ENCODE assay signal across 1 cellular context in genomic region chr17:28335201-28335958, GRCh38.
A peak's percentile ranks its signal among the peaks of the same experiment; 100 is the strongest.
TF ChIP-seq lines count a peak whose summit lies in the region.

Gene IFT20 (minus strand): TSS chr17:28335472. CDS start chr17:28331985, 3,487 bp downstream.
A gene with protein sequence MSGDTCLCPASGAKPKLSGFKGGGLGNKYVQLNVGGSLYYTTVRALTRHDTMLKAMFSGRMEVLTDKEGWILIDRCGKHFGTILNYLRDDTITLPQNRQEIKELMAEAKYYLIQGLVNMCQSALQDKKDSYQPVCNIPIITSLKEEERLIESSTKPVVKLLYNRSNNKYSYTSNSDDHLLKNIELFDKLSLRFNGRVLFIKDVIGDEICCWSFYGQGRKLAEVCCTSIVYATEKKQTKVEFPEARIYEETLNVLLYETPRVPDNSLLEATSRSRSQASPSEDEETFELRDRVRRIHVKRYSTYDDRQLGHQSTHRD (plus strand): TSS chr17:28335761. CDS start chr17:28339522, 3,761 bp downstream.

TF ChIP-seq in HepG2, 621 proteins besides CTCF, POLR2A, EP300 and RAD21 (continued from another document and continues in another):
- TF ChIP-seq ZNF747 (CRISPR knock-in tag; IDR thresholded peaks at IDR 0.05; ENCODE audit: borderline replicate concordance) (peak; percentile 77; the same call in 1 of the 2 replicates), SETDB1 (CRISPR knock-in tag; IDR thresholded peaks at IDR 0.05; ENCODE audit: borderline replicate concordance) (no peak), MIXL1 (CRISPR knock-in tag; IDR thresholded peaks at IDR 0.05) (no peak), JARID2 (CRISPR knock-in tag; IDR thresholded peaks at IDR 0.05; ENCODE audit: insufficient replicate concordance) (peak; percentile 51), RBM22 (optimal IDR thresholded peaks at IDR 0.05; ENCODE audit: low read length) (peak; percentile 26), ATF4 (CRISPR knock-in tag; IDR thresholded peaks at IDR 0.05) (0 out of 4 replicates have a peak, but pooled peaks of 1 of the 2 experiments have one; percentile 24), FOSL1 (CRISPR knock-in tag; IDR thresholded peaks at IDR 0.05; ENCODE audit: borderline replicate concordance) (peak; percentile 42; the same call in 1 of the 2 replicates), RERE (CRISPR knock-in tag; IDR thresholded peaks at IDR 0.05; ENCODE audit: low read depth) (0 out of 2 replicates have a peak, but pooled peaks have one; percentile 11), HNRNPL (IDR thresholded peaks at IDR 0.05; ENCODE audit: low read depth, low read length) (no peak), FOXK2 (IDR thresholded peaks at IDR 0.05) (peak; percentile 96), SMAD1 (CRISPR knock-in tag; IDR thresholded peaks at IDR 0.05; ENCODE audit: borderline replicate concordance, low read depth) (no peak), SRSF1 (optimal IDR thresholded peaks at IDR 0.05; ENCODE audit: low read depth, low read length) (no peak), ZEB1 (IDR thresholded peaks at IDR 0.05; ENCODE audit: insufficient replicate concordance, low read depth) (no peak), GZF1 (CRISPR knock-in tag; IDR thresholded peaks at IDR 0.05) (no peak), THAP7 (CRISPR knock-in tag; IDR thresholded peaks at IDR 0.05) (no peak), ZNF34 (CRISPR knock-in tag; IDR thresholded peaks at IDR 0.05; ENCODE audit: borderline replicate concordance) (peak; percentile 71), FLYWCH1 (CRISPR knock-in tag; IDR thresholded peaks at IDR 0.05) (no peak), ZNF329 (CRISPR knock-in tag; IDR thresholded peaks at IDR 0.05; ENCODE audit: low read depth) (no peak), RFXAP (CRISPR knock-in tag; IDR thresholded peaks at IDR 0.05; ENCODE audit: borderline replicate concordance) (peak; percentile 89), ZNF331 (CRISPR knock-in tag; IDR thresholded peaks at IDR 0.05) (peak; percentile 43; the same call in 1 of the 2 replicates), KDM3A (CRISPR knock-in tag; IDR thresholded peaks at IDR 0.05; ENCODE audit: low read depth) (no peak), ZNF367 (CRISPR knock-in tag; IDR thresholded peaks at IDR 0.05; ENCODE audit: borderline replicate concordance) (no peak), ZSCAN20 (CRISPR knock-in tag; IDR thresholded peaks at IDR 0.05; ENCODE audit: borderline replicate concordance) (no peak), SSRP1 (CRISPR knock-in tag; IDR thresholded peaks at IDR 0.05) (no peak), BORCS8-MEF2B (CRISPR knock-in tag; IDR thresholded peaks at IDR 0.05) (no peak; the same call in 1 of the 2 replicates), HOXA9 (CRISPR knock-in tag; IDR thresholded peaks at IDR 0.05; ENCODE audit: borderline replicate concordance) (no peak), HMG20B (CRISPR knock-in tag; conservative IDR thresholded peaks at IDR 0.05) (no peak), ZNF326 (CRISPR knock-in tag; IDR thresholded peaks at IDR 0.05; ENCODE audit: borderline replicate concordance) (no peak), ZNF224 (CRISPR knock-in tag; IDR thresholded peaks at IDR 0.05) (no peak), ZBTB7A (CRISPR knock-in tag; IDR thresholded peaks at IDR 0.05) (peak; percentile 82; the same call in 1 of the 2 replicates), NCOA5 (CRISPR knock-in tag; IDR thresholded peaks at IDR 0.05) (no peak), ATF3 (CRISPR knock-in tag; IDR thresholded peaks at IDR 0.05) (peak; percentile 85), CBX2 (IDR thresholded peaks at IDR 0.05; ENCODE audit: low read depth, low read length) (no peak), CBX2 (CRISPR knock-in tag; IDR thresholded peaks at IDR 0.05; ENCODE audit: low read depth) (no peak), ZFP37 (CRISPR knock-in tag; IDR thresholded peaks at IDR 0.05; ENCODE audit: borderline replicate concordance) (no peak), ZNF800 (CRISPR knock-in tag; IDR thresholded peaks at IDR 0.05) (no peak), ZNF782 (CRISPR knock-in tag; IDR thresholded peaks at IDR 0.05; ENCODE audit: borderline replicate concordance) (no peak), ZNF431 (CRISPR knock-in tag; IDR thresholded peaks at IDR 0.05; ENCODE audit: borderline replicate concordance, low read depth) (no peak), SNAI1 (CRISPR knock-in tag; IDR thresholded peaks at IDR 0.05; ENCODE audit: borderline replicate concordance) (no peak), KAT8 (CRISPR knock-in tag; IDR thresholded peaks at IDR 0.05) (peak; percentile 95), CC2D1A (CRISPR knock-in tag; IDR thresholded peaks at IDR 0.05) (no peak)
- TF ChIP-seq, protein P1, sequence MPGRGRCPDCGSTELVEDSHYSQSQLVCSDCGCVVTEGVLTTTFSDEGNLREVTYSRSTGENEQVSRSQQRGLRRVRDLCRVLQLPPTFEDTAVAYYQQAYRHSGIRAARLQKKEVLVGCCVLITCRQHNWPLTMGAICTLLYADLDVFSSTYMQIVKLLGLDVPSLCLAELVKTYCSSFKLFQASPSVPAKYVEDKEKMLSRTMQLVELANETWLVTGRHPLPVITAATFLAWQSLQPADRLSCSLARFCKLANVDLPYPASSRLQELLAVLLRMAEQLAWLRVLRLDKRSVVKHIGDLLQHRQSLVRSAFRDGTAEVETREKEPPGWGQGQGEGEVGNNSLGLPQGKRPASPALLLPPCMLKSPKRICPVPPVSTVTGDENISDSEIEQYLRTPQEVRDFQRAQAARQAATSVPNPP (CRISPR knock-in tag; IDR thresholded peaks at IDR 0.05) = no peak
- TF ChIP-seq, protein P2, sequence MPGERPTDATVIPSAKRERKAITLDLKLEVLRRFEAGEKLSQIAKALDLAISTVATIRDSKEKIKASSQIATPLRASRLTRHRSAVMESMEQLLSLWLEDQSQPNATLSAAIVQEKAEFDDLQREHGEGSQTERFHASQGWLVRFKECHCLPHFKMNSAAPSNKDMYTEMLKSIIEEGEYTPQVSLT (CRISPR knock-in tag; IDR thresholded peaks at IDR 0.05; ENCODE audit: borderline replicate concordance, low read depth) = no peak
- TF ChIP-seq, protein P3, sequence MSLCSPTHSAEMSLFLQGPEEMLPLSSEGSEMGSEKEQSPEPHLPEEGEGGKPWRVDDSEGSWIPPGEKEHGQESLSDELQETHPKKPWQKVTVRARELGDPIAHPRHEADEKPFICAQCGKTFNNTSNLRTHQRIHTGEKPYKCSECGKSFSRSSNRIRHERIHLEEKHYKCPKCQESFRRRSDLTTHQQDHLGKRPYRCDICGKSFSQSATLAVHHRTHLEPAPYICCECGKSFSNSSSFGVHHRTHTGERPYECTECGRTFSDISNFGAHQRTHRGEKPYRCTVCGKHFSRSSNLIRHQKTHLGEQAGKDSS (CRISPR knock-in tag; IDR thresholded peaks at IDR 0.05; ENCODE audit: borderline replicate concordance, low read depth) = no peak; the same call in 1 of the 2 replicates
- TF ChIP-seq, protein P4, sequence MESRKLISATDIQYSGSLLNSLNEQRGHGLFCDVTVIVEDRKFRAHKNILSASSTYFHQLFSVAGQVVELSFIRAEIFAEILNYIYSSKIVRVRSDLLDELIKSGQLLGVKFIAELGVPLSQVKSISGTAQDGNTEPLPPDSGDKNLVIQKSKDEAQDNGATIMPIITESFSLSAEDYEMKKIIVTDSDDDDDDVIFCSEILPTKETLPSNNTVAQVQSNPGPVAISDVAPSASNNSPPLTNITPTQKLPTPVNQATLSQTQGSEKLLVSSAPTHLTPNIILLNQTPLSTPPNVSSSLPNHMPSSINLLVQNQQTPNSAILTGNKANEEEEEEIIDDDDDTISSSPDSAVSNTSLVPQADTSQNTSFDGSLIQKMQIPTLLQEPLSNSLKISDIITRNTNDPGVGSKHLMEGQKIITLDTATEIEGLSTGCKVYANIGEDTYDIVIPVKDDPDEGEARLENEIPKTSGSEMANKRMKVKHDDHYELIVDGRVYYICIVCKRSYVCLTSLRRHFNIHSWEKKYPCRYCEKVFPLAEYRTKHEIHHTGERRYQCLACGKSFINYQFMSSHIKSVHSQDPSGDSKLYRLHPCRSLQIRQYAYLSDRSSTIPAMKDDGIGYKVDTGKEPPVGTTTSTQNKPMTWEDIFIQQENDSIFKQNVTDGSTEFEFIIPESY (CRISPR knock-in tag; IDR thresholded peaks at IDR 0.05) = peak; percentile 43; the same call in 1 of the 2 replicates
